ENCODE assay signal across 8 cellular contexts in genomic region chr6:110815260-110816109, GRCh38. TPM values are rescaled to one million over a fixed set of nuclear protein-coding genes. Genes with fewer than 3 reads are reported as not detected.
DNase-seq lines count a peak whose midpoint lies in the region; ATAC-seq and TF ChIP-seq lines count a peak whose summit lies in the region.

TSS of gene CDK19 (minus strand) at chr6:110815469. CDS start at chr6:110815136, 333 bp downstream.

- H3K27ac ChIP-seq in smooth muscle cell (ENCODE audit: low read depth), result peak within 1 kb of the TSS; percentile 91

- ATAC-seq in GM18907 (IDR thresholded peaks at IDR 0.05; ENCODE audit: unreplicated experiment) (peak; percentile 82), HG03159 (IDR thresholded peaks at IDR 0.05; ENCODE audit: unreplicated experiment) (peak; percentile 74)

- H3K27me3 ChIP-seq in smooth muscle cell (ENCODE audit: low read depth), result no peaks in the 10 kb centered on the region

- peaks cover 21% of the 10 kb centered on the region for H3K4me1 ChIP-seq in smooth muscle cell (ENCODE audit: low read depth)

- H3K4me3 ChIP-seq in AG04449 (ENCODE audit: low read depth, low read length) (peak within 1 kb of the TSS; percentile 94), WI38 (ENCODE audit: low read depth, low read length) (peak within 1 kb of the TSS; percentile 86), cardiac fibroblast (replicated peaks in 1 of 2; ENCODE audit: low read depth in 2 of 2, low read length in 2 of 2) (peak within 1 kb of the TSS; percentile 93 to 94), smooth muscle cell (peak within 1 kb of the TSS; percentile 93)

- CTCF ChIA-PET in AG04449 (lab: Yijun Ruan, JAX), result interaction anchor here (1.1 kb wide), 1 partner anchor 119 kb away, joined by 3 read pairs; no protein-coding TSS in a partner anchor

- peaks cover 42% of the 10 kb centered on the region for H3K79me2 ChIP-seq in smooth muscle cell (ENCODE audit: low read depth)

- H3K9ac ChIP-seq in smooth muscle cell (ENCODE audit: low read depth), result peak within 1 kb of the TSS; percentile 81

- H4K20me1 ChIP-seq in smooth muscle cell (ENCODE audit: low read depth), result peaks cover 31% of the 10 kb centered on the region

- DNase-seq in AG04449 (ENCODE audit: low read depth, low spot score) (peak; percentile 84), NCI-H2227 treated with DMSO at 0.1 percent for 48 hours (lab: John Stamatoyannopoulos, UW) (peak; percentile 95), cardiac fibroblast (ENCODE audit: low read depth in 2 of 2) (peak; percentile 98 to 99), iPS-NIHi7 (ENCODE audit: extremely low spot score) (peak; percentile 97), smooth muscle cell (lab: John Stamatoyannopoulos, UW; ENCODE audit: unreplicated experiment) (peak; percentile 97)

- H3K9me3 ChIP-seq in smooth muscle cell (replicated peaks; ENCODE audit: low read depth), result no peaks in the 10 kb centered on the region

- POLR2A ChIA-PET in AG04449 (lab: Yijun Ruan, JAX), result interaction anchor here (0.6 to 3.1 kb wide), 8 partner anchors 9 to 1124 kb away, joined by 3 to 48 read pairs (median 3); partner anchors contain the start of genes AMD1 and GTF3C6

- peaks cover 5% of the 10 kb centered on the region for H3F3A ChIP-seq in smooth muscle cell (ENCODE audit: low read depth)

- under 1% methylated on average over 51 of the region's 59 CpGs for WGBS in smooth muscle cell (ENCODE audit: low lambda C conversion rate)

- H3K4me2 ChIP-seq in smooth muscle cell, result peak within 1 kb of the TSS; percentile 89

- TF ChIP-seq CTCF in AG04449 (IDR thresholded peaks at IDR 0.05; ENCODE audit: insufficient read depth, low read length, missing control alignments) (no peak), WI38 (IDR thresholded peaks at IDR 0.05; ENCODE audit: low read depth, low read length) (no peak), cardiac fibroblast (IDR thresholded peaks at IDR 0.05; ENCODE audit: low read depth, low read length) (no peak), smooth muscle cell (IDR thresholded peaks at IDR 0.05; ENCODE audit: borderline replicate concordance, insufficient read depth, poor library complexity, severe bottlenecking) (no peak)

- no peaks in the 10 kb centered on the region for H3K36me3 ChIP-seq in smooth muscle cell (ENCODE audit: low read depth)

- H2AFZ ChIP-seq in smooth muscle cell (ENCODE audit: low read depth), result peak within 1 kb of the TSS; percentile 86

RNA-seq across cellular contexts. Expression of gene CDK19, which starts in this region (rescaled TPM):
- 14.0 and 17.1 TPM in 2 replicates for total RNA-seq in smooth muscle cell
- polyA plus RNA-seq in smooth muscle cell, result 3.7 and 4.4 TPM in 2 replicates

Comparison
In these comparisons a context has a peak if more than half of its experiments do, and no peak if none do; other contexts are left out.
1. Peak in every context shown above with its lines: DNase-seq, ATAC-seq, H3K4me3 ChIP-seq and H3K27ac ChIP-seq.